34 cellular contexts compared by ENCODE assay signal in the genomic region with DNA sequence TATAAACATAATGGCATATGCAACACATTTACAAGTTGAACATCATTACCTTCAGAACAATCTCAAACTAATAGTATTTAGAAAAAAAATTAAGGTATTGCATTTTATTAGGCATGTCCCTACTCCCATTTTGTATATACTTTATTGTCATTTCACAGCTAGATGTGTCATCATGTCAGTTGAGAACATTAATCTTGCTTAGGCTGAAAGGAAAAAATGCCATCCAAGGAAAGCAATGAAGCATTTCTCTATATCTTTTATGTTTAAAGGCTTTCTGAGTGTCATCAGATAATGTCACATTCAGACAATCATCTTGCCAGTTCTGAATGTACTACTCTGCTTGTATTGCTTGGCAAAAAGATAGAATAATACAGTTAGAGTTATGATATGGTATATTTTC.
"Had no signal": no experiment of that assay in that cellular context is flagged by ENCODE, and none has a peak within 500 bp of the region (broad histone marks: within the 10 kb centered on the region; RNA-seq: fewer than 3 reads in every experiment).

No MANE protein-coding gene starts in this region.

- H3K36me3 ChIP-seq: ascending aorta, brain microvascular endothelial cell, breast epithelium had no signal

- H3K36me3 Mint-ChIP-seq: activated CD4-positive, alpha-beta memory T cell treated with anti-CD3 and anti-CD28 coated beads for 36 hours; activated naive CD4-positive, alpha-beta T cell treated with anti-CD3 and anti-CD28 coated beads, Interleukin-2, amount 50 U/mL, for 72 hours had no signal

- H3K27ac ChIP-seq: ascending aorta, brain microvascular endothelial cell, breast epithelium, VCaP had no signal

- H3K4me3 Mint-ChIP-seq: activated B cell treated with CpG ODN at 0.5 μM for 24 hours; activated CD4-positive, alpha-beta memory T cell treated with anti-CD3 and anti-CD28 coated beads for 36 hours; activated CD4-positive, alpha-beta T cell treated with anti-CD3 and anti-CD28 coated beads, Interleukin-2, amount 10 ng/mL, durations not matched to agents 24 days and 14 days; activated CD8-positive, alpha-beta T cell treated with anti-CD3 and anti-CD28 coated beads for 36 hours; activated naive CD4-positive, alpha-beta T cell treated with anti-CD3 and anti-CD28 coated beads for 36 hours; activated naive CD8-positive, alpha-beta T cell treated with anti-CD3 and anti-CD28 coated beads, Interleukin-2, amount 10 ng/mL, durations not matched to agents 7 days and 5 days; activated naive CD8-positive, alpha-beta T cell treated with anti-CD3 and anti-CD28 coated beads, Interleukin-2, amount 50 U/mL, for 24 hours; activated T-cell treated with anti-CD3 and anti-CD28 coated beads, Interleukin-2, amount 50 U/mL, for 4 hours; activated T-cell treated with anti-CD3 and anti-CD28 coated beads, Interleukin-2, amount 50 U/mL, for 72 hours; activated T-helper 1 cell treated with anti-CD3 and anti-CD28 coated beads, Interleukin-12 subunit alpha, Interleukin-12 subunit beta, Interleukin-2, Interleukin-4 antibody, amounts not matched to agents 30 ng/mL and 10 ng/mL and 1 ng/mL, durations not matched to agents 14 hours and 24 hours and 36 hours; activated T-helper 17 cell treated with anti-CD3 and anti-CD28 coated beads, Interleukin-2, amount 50 U/mL, for 72 hours; T-helper 1 cell treated with Interleukin-12 subunit alpha and Interleukin-12 subunit beta and Interleukin-4 antibody, amounts not matched to agents 30 μg/mL and 1 μg/mL, for 36 hours; T-helper 2 cell treated with Interferon-gamma antibody and Interleukin-4, amounts not matched to agents 5 μg/mL and 100 μg/mL, for 36 hours had no signal

- H3K4me1 ChIP-seq: breast epithelium had no signal

- H3K27ac Mint-ChIP-seq: activated B cell treated with CpG ODN at 0.5 μM for 24 hours; activated CD4-positive, alpha-beta memory T cell treated with anti-CD3 and anti-CD28 coated beads for 36 hours; activated CD4-positive, alpha-beta T cell treated with anti-CD3 and anti-CD28 coated beads, Interleukin-2, amount 10 ng/mL, durations not matched to agents 24 days and 14 days; activated CD8-positive, alpha-beta T cell treated with anti-CD3 and anti-CD28 coated beads for 36 hours; activated naive CD4-positive, alpha-beta T cell treated with anti-CD3 and anti-CD28 coated beads for 36 hours; activated naive CD4-positive, alpha-beta T cell treated with anti-CD3 and anti-CD28 coated beads, Interleukin-2, amount 50 U/mL, for 72 hours; activated naive CD8-positive, alpha-beta T cell treated with anti-CD3 and anti-CD28 coated beads, Interleukin-2, amount 10 ng/mL, durations not matched to agents 7 days and 5 days; activated naive CD8-positive, alpha-beta T cell treated with anti-CD3 and anti-CD28 coated beads, Interleukin-2, amount 50 U/mL, for 24 hours; activated T-cell treated with anti-CD3 and anti-CD28 coated beads, Interleukin-2, amount 50 U/mL, for 72 hours; activated T-helper 1 cell treated with anti-CD3 and anti-CD28 coated beads, Interleukin-12 subunit alpha, Interleukin-12 subunit beta, Interleukin-2, Interleukin-4 antibody, amounts not matched to agents 30 ng/mL and 10 ng/mL and 1 ng/mL, durations not matched to agents 14 hours and 24 hours and 36 hours; activated T-helper 17 cell treated with anti-CD3 and anti-CD28 coated beads, Interleukin-2, amount 50 U/mL, for 72 hours; T-helper 1 cell treated with Interleukin-12 subunit alpha and Interleukin-12 subunit beta and Interleukin-4 antibody, amounts not matched to agents 30 μg/mL and 1 μg/mL, for 36 hours; T-helper 2 cell treated with Interferon-gamma antibody and Interleukin-4, amounts not matched to agents 5 μg/mL and 100 μg/mL, for 36 hours had no signal

- H3K4me3 ChIP-seq: ascending aorta, breast epithelium had no signal

- DNase-seq: activated B cell treated with CpG ODN at 0.5 μM for 24 hours; activated CD4-positive, alpha-beta memory T cell treated with anti-CD3 and anti-CD28 coated beads for 36 hours; activated CD4-positive, alpha-beta T cell treated with anti-CD3 and anti-CD28 coated beads for 4 hours; activated CD4-positive, alpha-beta T cell treated with anti-CD3 and anti-CD28 coated beads, Interleukin-2, amount 10 ng/mL, durations not matched to agents 24 days and 14 days; activated CD4-positive, alpha-beta T cell treated with anti-CD3 and anti-CD28 coated beads, Interleukin-2, amount 50 U/mL, for 1 hour; activated CD4-positive, alpha-beta T cell treated with anti-CD3 and anti-CD28 coated beads, Interleukin-2, amount 50 U/mL, for 4 hours; activated CD4-positive, CD25-positive, alpha-beta regulatory T cell treated with anti-CD3 and anti-CD28 coated beads, Interleukin-2, amount 50 U/mL, for 72 hours; activated CD8-positive, alpha-beta memory T cell treated with anti-CD3 and anti-CD28 coated beads, Interleukin-2, amount 50 U/mL, for 4 hours; activated CD8-positive, alpha-beta T cell treated with anti-CD3 and anti-CD28 coated beads for 36 hours; activated effector memory CD4-positive, alpha-beta T cell treated with anti-CD3 and anti-CD28 coated beads, Interleukin-2, amount 50 U/mL, for 16 hours; activated gamma-delta T cell treated with Interleukin-2 at 50 U/mL for 16 hours; activated naive CD4-positive, alpha-beta T cell; activated naive CD4-positive, alpha-beta T cell treated with anti-CD3 and anti-CD28 coated beads for 36 hours; activated naive CD4-positive, alpha-beta T cell treated with anti-CD3 and anti-CD28 coated beads, Interleukin-2, amount 50 U/mL, for 16 hours; activated naive CD8-positive, alpha-beta T cell treated with anti-CD3 and anti-CD28 coated beads, Interleukin-2, amount 10 ng/mL, durations not matched to agents 7 days and 5 days; activated naive CD8-positive, alpha-beta T cell treated with anti-CD3 and anti-CD28 coated beads, Interleukin-2, amount 50 U/mL, for 24 hours; activated T-cell treated with anti-CD3 and anti-CD28 coated beads for 4 hours; activated T-cell treated with anti-CD3 and anti-CD28 coated beads, Interleukin-2, amount 50 U/mL, for 1 hour; activated T-cell treated with anti-CD3 and anti-CD28 coated beads, Interleukin-2, amount 50 U/mL, for 4 hours; activated T-cell treated with anti-CD3 and anti-CD28 coated beads, Interleukin-2, amount 50 U/mL, for 72 hours; amygdala; anterior cingulate cortex; brain microvascular endothelial cell; central memory CD4-positive, alpha-beta T cell; T-helper 2 cell; T-helper 9 cell had no signal

- H3K9me3 ChIP-seq: ascending aorta, breast epithelium had no signal

- ATAC-seq: activated CD8-positive, alpha-beta T cell treated with anti-CD3 and anti-CD28 coated beads for 36 hours; activated naive CD4-positive, alpha-beta T cell treated with anti-CD3 and anti-CD28 coated beads, Interleukin-2, amount 50 U/mL, for 72 hours; activated naive CD8-positive, alpha-beta T cell treated with anti-CD3 and anti-CD28 coated beads, Interleukin-2, amount 50 U/mL, for 24 hours; activated T-cell treated with anti-CD3 and anti-CD28 coated beads, Interleukin-2, amount 50 U/mL, for 4 hours; activated T-cell treated with anti-CD3 and anti-CD28 coated beads, Interleukin-2, amount 50 U/mL, for 72 hours; activated T-helper 17 cell treated with anti-CD3 and anti-CD28 coated beads, Interleukin-2, amount 50 U/mL, for 72 hours had no signal

- H3K27me3 ChIP-seq: ascending aorta, brain microvascular endothelial cell, breast epithelium had no signal

- H3K4me1 Mint-ChIP-seq: activated B cell treated with CpG ODN at 0.5 μM for 24 hours had no signal

- H3K27me3 Mint-ChIP-seq: activated B cell treated with CpG ODN at 0.5 μM for 24 hours; activated CD4-positive, alpha-beta memory T cell treated with anti-CD3 and anti-CD28 coated beads for 36 hours; activated CD4-positive, alpha-beta T cell treated with anti-CD3 and anti-CD28 coated beads, Interleukin-2, amount 10 ng/mL, durations not matched to agents 24 days and 14 days; activated CD8-positive, alpha-beta T cell treated with anti-CD3 and anti-CD28 coated beads for 36 hours; activated naive CD8-positive, alpha-beta T cell treated with anti-CD3 and anti-CD28 coated beads, Interleukin-2, amount 10 ng/mL, durations not matched to agents 7 days and 5 days; activated naive CD8-positive, alpha-beta T cell treated with anti-CD3 and anti-CD28 coated beads, Interleukin-2, amount 50 U/mL, for 24 hours; activated T-helper 17 cell treated with anti-CD3 and anti-CD28 coated beads, Interleukin-2, amount 50 U/mL, for 72 hours had no signal

- H3K9me3 Mint-ChIP-seq: activated B cell treated with CpG ODN at 0.5 μM for 24 hours; activated CD4-positive, alpha-beta memory T cell treated with anti-CD3 and anti-CD28 coated beads for 36 hours; activated CD8-positive, alpha-beta T cell treated with anti-CD3 and anti-CD28 coated beads for 36 hours; activated naive CD4-positive, alpha-beta T cell treated with anti-CD3 and anti-CD28 coated beads for 36 hours; activated naive CD4-positive, alpha-beta T cell treated with anti-CD3 and anti-CD28 coated beads, Interleukin-2, amount 50 U/mL, for 72 hours; activated naive CD8-positive, alpha-beta T cell treated with anti-CD3 and anti-CD28 coated beads, Interleukin-2, amount 50 U/mL, for 24 hours; activated T-cell treated with anti-CD3 and anti-CD28 coated beads, Interleukin-2, amount 50 U/mL, for 4 hours; T-helper 2 cell treated with Interferon-gamma antibody and Interleukin-4, amounts not matched to agents 5 μg/mL and 100 μg/mL, for 36 hours had no signal
